ENCODE assay signal across 24 cellular contexts in the genomic region with DNA sequence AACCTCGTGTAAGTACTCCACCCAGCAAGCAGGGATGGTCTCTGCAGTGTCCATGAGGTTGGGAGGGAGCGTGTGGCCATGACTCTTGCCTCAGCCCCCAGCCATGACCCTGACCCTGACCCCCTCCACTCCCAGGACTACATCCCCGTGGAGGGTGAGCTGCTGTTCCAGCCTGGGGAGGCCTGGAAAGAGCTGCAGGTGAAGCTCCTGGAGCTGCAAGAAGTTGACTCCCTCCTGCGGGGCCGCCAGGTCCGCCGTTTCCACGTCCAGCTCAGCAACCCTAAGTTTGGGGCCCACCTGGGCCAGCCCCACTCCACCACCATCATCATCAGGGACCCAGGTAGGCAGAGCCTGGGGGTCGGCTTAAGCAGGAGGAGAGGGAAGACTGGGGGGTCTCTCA.
"Had no signal": no experiment of that assay in that cellular context is flagged by ENCODE, and none has a peak within 500 bp of the region (broad histone marks: within the 10 kb centered on the region; RNA-seq: fewer than 3 reads in every experiment).

No MANE protein-coding gene starts in this region.

- H3K9me3 Mint-ChIP-seq: mesothelial cell of epicardium; naive B cell; natural killer cell treated with Interleukin-12 subunit alpha and Interleukin-12 subunit beta and Interleukin-15 and Interleukin-18, amount 100 ng/mL, for 72 hours; neural crest cell; stimulated activated memory B cell treated with anti-CD40 and anti-IgM and Interleukin-4, amounts not matched to agents 10 μg/mL and 1 μg/mL and 100 μg/mL, for 72 hours; stimulated activated naive CD8-positive, alpha-beta T cell treated with anti-CD3 and anti-CD28 coated beads, Interleukin-15, Interleukin-2, amounts not matched to agents 100 ng/mL and 50 ng/mL, for 24 hours had no signal

- H3K27me3 ChIP-seq: dorsolateral prefrontal cortex, gastrocnemius medialis, left lung, right atrium auricular region, spleen, vagina had no signal

- H3K27me3 Mint-ChIP-seq: stimulated activated memory B cell treated with anti-CD40 and anti-IgM and Interleukin-4, amounts not matched to agents 10 μg/mL and 1 μg/mL and 100 μg/mL, for 72 hours; stimulated activated naive CD8-positive, alpha-beta T cell treated with anti-CD3 and anti-CD28 coated beads, Interleukin-15, Interleukin-2, amounts not matched to agents 100 ng/mL and 50 ng/mL, for 24 hours had no signal

- H3K36me3 ChIP-seq: gastrocnemius medialis, prostate gland, right atrium auricular region had no signal

- FAIRE-seq: colon, keratinocyte had no signal

- H3K4me3 Mint-ChIP-seq: mesothelial cell of epicardium; naive B cell; natural killer cell treated with Interleukin-12 subunit alpha and Interleukin-12 subunit beta and Interleukin-15 and Interleukin-18, amount 100 ng/mL, for 72 hours; neural crest cell; stimulated activated memory B cell treated with anti-CD40 and anti-IgM and Interleukin-4, amounts not matched to agents 10 μg/mL and 1 μg/mL and 100 μg/mL, for 72 hours; stimulated activated naive CD8-positive, alpha-beta T cell treated with anti-CD3 and anti-CD28 coated beads, Interleukin-15, Interleukin-2, amounts not matched to agents 100 ng/mL and 50 ng/mL, for 24 hours had no signal

- DNase-seq: dorsolateral prefrontal cortex; effector CD4-positive, alpha-beta T cell; foreskin fibroblast; gastrocnemius medialis; head of caudate nucleus; left cardiac atrium; left lung; mesenchymal stem cell; naive B cell; spleen; stimulated activated CD4-positive, alpha-beta T cell treated with anti-CD3 and anti-CD28 coated beads, Interleukin-4, amount 100 ng/mL, for 4 hours; trophoblast cell had no signal

- H3K27ac ChIP-seq: left lung, right atrium auricular region, skin epidermis, vagina had no signal

- H3K4me1 Mint-ChIP-seq: mesothelial cell of epicardium had no signal

- ATAC-seq: gastrocnemius medialis; left cardiac atrium; mucosa of descending colon; natural killer cell treated with Interleukin-12 subunit alpha and Interleukin-12 subunit beta and Interleukin-15 and Interleukin-18, amount 100 ng/mL, for 72 hours; stimulated activated memory B cell treated with anti-CD40 and anti-IgM and Interleukin-4, amounts not matched to agents 10 μg/mL and 1 μg/mL and 100 μg/mL, for 72 hours had no signal

- H3K4me1 ChIP-seq: prostate gland had no signal

- H3K4me3 ChIP-seq: gastrocnemius medialis, left lung, mucosa of descending colon, prostate gland, right atrium auricular region, skin epidermis, spleen, vagina had no signal

- H3K9me3 ChIP-seq: gastrocnemius medialis, left lung, mucosa of descending colon, prostate gland, right atrium auricular region, spleen, vagina had no signal

- H3K36me3 Mint-ChIP-seq: naive B cell; natural killer cell treated with Interleukin-12 subunit alpha and Interleukin-12 subunit beta and Interleukin-15 and Interleukin-18, amount 100 ng/mL, for 72 hours; stimulated activated memory B cell treated with anti-CD40 and anti-IgM and Interleukin-4, amounts not matched to agents 10 μg/mL and 1 μg/mL and 100 μg/mL, for 72 hours had no signal

- H3K27ac Mint-ChIP-seq: mesothelial cell of epicardium; natural killer cell treated with Interleukin-12 subunit alpha and Interleukin-12 subunit beta and Interleukin-15 and Interleukin-18, amount 100 ng/mL, for 72 hours; stimulated activated memory B cell treated with anti-CD40 and anti-IgM and Interleukin-4, amounts not matched to agents 10 μg/mL and 1 μg/mL and 100 μg/mL, for 72 hours; stimulated activated naive CD8-positive, alpha-beta T cell treated with anti-CD3 and anti-CD28 coated beads, Interleukin-15, Interleukin-2, amounts not matched to agents 100 ng/mL and 50 ng/mL, for 24 hours had no signal
